In genomic region chr1:154320882-154321608, GRCh38 we compare ENCODE assay signal across 17 cellular contexts. TPM values are rescaled to one million over a fixed set of nuclear protein-coding genes. Genes with fewer than 3 reads are reported as not detected.
A peak's percentile ranks its signal among the peaks of the same experiment; 100 is the strongest.
DNase-seq lines count a peak whose midpoint lies in the region; ATAC-seq, FAIRE-seq and TF ChIP-seq lines count a peak whose summit lies in the region.
"Had no signal": no experiment of that assay in that cellular context is flagged by ENCODE, and none has a peak within 500 bp of the region (broad histone marks: within the 10 kb centered on the region; RNA-seq: fewer than 3 reads in every experiment).

Gene AQP10 (plus strand): TSS chr1:154321093. CDS start chr1:154321156, 63 bp downstream.

- no peak for FAIRE-seq in pancreas (lab: Jason Lieb, UNC)

- H3K9me3 ChIP-seq in left ventricle myocardium inferior (replicated peaks) (peaks cover 12% of the 10 kb centered on the region), pancreas (no peaks in the 10 kb centered on the region), upper lobe of left lung (peaks cover 0 to 11% (median 9%) of the 10 kb centered on the region in 4 donors)

- H3K36me3 ChIP-seq in left ventricle myocardium inferior (no peaks in the 10 kb centered on the region), pancreas (no peaks in the 10 kb centered on the region), upper lobe of left lung (no peaks in the 10 kb centered on the region)

- WGBS in pancreas, 2 donors: 16 to 17% methylated on average over 9 of the region's 9 CpGs
- 31 to 39% methylated on average over 9 of the region's 9 CpGs for WGBS in upper lobe of left lung, 2 donors

- H3K4me1 ChIP-seq in left ventricle myocardium inferior (peaks cover 28% of the 10 kb centered on the region), pancreas (peaks cover 0 to 2% (median 0%) of the 10 kb centered on the region in 3 donors), upper lobe of left lung (peaks cover 10 to 18% (median 13%) of the 10 kb centered on the region in 4 donors)

- no peak within 1 kb of the TSS for H3K4me3 ChIP-seq in left ventricle myocardium inferior
- H3K4me3 ChIP-seq in pancreas: no peak within 1 kb of the TSS
- H3K4me3 ChIP-seq in upper lobe of left lung: no peak within 1 kb of the TSS

- H3K27ac ChIP-seq in left ventricle myocardium inferior (replicated peaks): peak within 1 kb of the TSS; percentile 22
- no peak within 1 kb of the TSS for H3K27ac ChIP-seq in pancreas
- H3K27ac ChIP-seq in upper lobe of left lung: no peak within 1 kb of the TSS
- H3K27ac ChIP-seq: 22Rv1, KMS-11 had no signal

- no peak for TF ChIP-seq POLR2A in upper lobe of left lung (IDR thresholded peaks at IDR 0.05)

- TF ChIP-seq CTCF in left ventricle myocardium inferior (IDR thresholded peaks at IDR 0.05; ENCODE audit: borderline replicate concordance) (peak; percentile 13), pancreas (IDR thresholded peaks at IDR 0.05) (no peak), upper lobe of left lung (IDR thresholded peaks at IDR 0.05) (no peak)

- ATAC-seq in pancreas (peak in 3 of 4 donors; percentile 42 to 55 (median 43)), upper lobe of left lung (ENCODE audit: low FRiP score in 2 of 2) (no peak), GM19463 (IDR thresholded peaks at IDR 0.05; ENCODE audit: unreplicated experiment) (no peak)
- ATAC-seq: effector memory CD8-positive, alpha-beta T cell had no signal

- no peaks in the 10 kb centered on the region for H3K27me3 ChIP-seq in left ventricle myocardium inferior (ENCODE audit: low read depth)
- no peaks in the 10 kb centered on the region for H3K27me3 ChIP-seq in pancreas
- H3K27me3 ChIP-seq in upper lobe of left lung: peaks cover 0 to 8% (median 2%) of the 10 kb centered on the region in 4 donors

- TF ChIP-seq EP300 in upper lobe of left lung (IDR thresholded peaks at IDR 0.05): no peak

- intact Hi-C loops in left ventricle myocardium inferior (cut with micrococcal nuclease) (no loop called here), pancreas (cut with DNase I) (no loop called here)

- peak; percentile 27 for DNase-seq in DMS 273 (lab: John Stamatoyannopoulos, UW; ENCODE audit: unreplicated experiment)
- no peak for DNase-seq in DMS 273 treated with DMSO at 0.1 percent for 48 hours (lab: John Stamatoyannopoulos, UW)
- peak; percentile 87 for DNase-seq in amniotic epithelial cell (ENCODE audit: low read depth)
- no peak for DNase-seq in left ventricle myocardium inferior
- DNase-seq in pancreas: no peak
- DNase-seq in anterior cingulate cortex (lab: John Stamatoyannopoulos, UW): no peak
- no peak for DNase-seq in upper lobe of left lung
- DNase-seq: activated CD4-positive, alpha-beta T cell treated with anti-CD3 and anti-CD28 coated beads, Interleukin-2, amount 50 U/mL, for 48 hours; effector memory CD8-positive, alpha-beta T cell; NCI-H146; NCI-H510A had no signal

RNA-seq across cellular contexts. Expression of gene AQP10, which starts in this region (rescaled TPM):
- total RNA-seq in left ventricle myocardium inferior (0.16 TPM), pancreas (under 1 TPM in 1 of 6 donors, not detected in 5; 0.09 TPM), upper lobe of left lung (1 to 10 TPM in 2 of 6 donors, under 1 TPM in 4; 0.15 to 2.1 (median 0.45) TPM)
- polyA plus RNA-seq in pancreas: under 1 TPM in 1 of 2 donors, not detected in 1; 0.07 TPM
- total RNA-seq: glomerular endothelial cell, lower leg skin, subcutaneous adipose tissue had no signal

Comparison
In these comparisons a context has a peak if more than half of its experiments do, and no peak if none do; other contexts are left out.
1. DNase-seq: peak in DMS 273 (single experiment) and amniotic epithelial cell (single experiment); none in DMS 273 treated with DMSO at 0.1 percent for 48 hours (single experiment), left ventricle myocardium inferior (single experiment), pancreas (0 of 6), anterior cingulate cortex (0 of 58) and upper lobe of left lung (0 of 2).
2. Peak in ATAC-seq in pancreas; RNA of the gene not detected or under 1 TPM.